20 cellular contexts compared by ENCODE assay signal in genomic region chr1:175095978-175096611, GRCh38. TPM values are rescaled to one million over a fixed set of nuclear protein-coding genes. Genes with fewer than 3 reads are reported as not detected.
"Had no signal": no experiment of that assay in that cellular context is flagged by ENCODE, and none has a peak within 500 bp of the region (broad histone marks: within the 10 kb centered on the region; RNA-seq: fewer than 3 reads in every experiment).

No MANE protein-coding gene starts in this region.

- ATAC-seq: activated CD4-positive, CD25-positive, alpha-beta regulatory T cell treated with anti-CD3 and anti-CD28 coated beads, Interleukin-2, amount 50 U/mL, for 24 hours; activated naive CD4-positive, alpha-beta T cell treated with anti-CD3 and anti-CD28 coated beads, Interleukin-2, amount 50 U/mL, for 72 hours; body of pancreas; gastrocnemius medialis; heart right ventricle; natural killer cell; psoas muscle had no signal

- H3K36me3 ChIP-seq: gastrocnemius medialis, heart right ventricle, stomach, thoracic aorta had no signal

- H3K27me3 ChIP-seq: body of pancreas, gastrocnemius medialis, heart right ventricle, stomach had no signal

- DNase-seq: activated effector memory CD4-positive, alpha-beta T cell treated with Interleukin-2 at 50 U/mL for 16 hours; activated T-cell treated with anti-CD3 and anti-CD28 coated beads, Interleukin-2, amount 50 U/mL, for 1 hour; amniotic stem cell; cortex of kidney; effector CD8-positive, alpha-beta T cell; gastrocnemius medialis; heart right ventricle; natural killer cell; nucleus accumbens; psoas muscle; stimulated activated CD4-positive, alpha-beta T cell treated with anti-CD3 and anti-CD28 coated beads, Interleukin-4, amount 100 ng/mL, for 1 hour; stomach had no signal

- H3K27ac ChIP-seq: body of pancreas, gastrocnemius medialis, heart right ventricle, psoas muscle, stomach, thoracic aorta had no signal

- H3K9me3 ChIP-seq: body of pancreas, gastrocnemius medialis, heart right ventricle, psoas muscle, stomach, thoracic aorta had no signal

- H3K4me1 ChIP-seq: body of pancreas, gastrocnemius medialis, psoas muscle, stomach had no signal

- H3K4me3 ChIP-seq: body of pancreas, gastrocnemius medialis, heart right ventricle, lung, psoas muscle, stomach, thoracic aorta had no signal

RNA-seq across cellular contexts. Expression of gene TNN, which starts 28.5 kb away (rescaled TPM):
- total RNA-seq: activated naive CD4-positive, alpha-beta T cell treated with anti-CD3 and anti-CD28 coated beads, Interleukin-2, amount 50 U/mL, for 72 hours; fibroblast of lung; mononuclear cell; natural killer cell; psoas muscle; thoracic aorta had no signal
- polyA plus RNA-seq: fibroblast of lung, keratinocyte had no signal
